In genomic region chr2:58239243-58239642, GRCh38 we compare ENCODE assay signal across 12 cellular contexts. TPM values are rescaled to one million over a fixed set of nuclear protein-coding genes. Genes with fewer than 3 reads are reported as not detected.
A peak's percentile ranks its signal among the peaks of the same experiment; 100 is the strongest.
DNase-seq lines count a peak whose midpoint lies in the region; ATAC-seq, FAIRE-seq and TF ChIP-seq lines count a peak whose summit lies in the region.
"Had no signal": no experiment of that assay in that cellular context is flagged by ENCODE, and none has a peak within 500 bp of the region (broad histone marks: within the 10 kb centered on the region; RNA-seq: fewer than 3 reads in every experiment).

No MANE protein-coding gene starts in this region.

- H3K27ac Mint-ChIP-seq in astrocyte (ENCODE audit: unreplicated experiment) = no peak overlapping the region
- H3K27ac Mint-ChIP-seq in neural progenitor cell = no peak overlapping the region

- H3K4me2 ChIP-seq in Karpas-422 (ENCODE audit: low read depth, low read length, poor library complexity, severe bottlenecking) (peak overlapping the region; percentile 95), astrocyte (ENCODE audit: low read length) (peak overlapping the region; percentile 15), neural progenitor cell (peak overlapping the region; percentile 96)

- H3K9me3 Mint-ChIP-seq in astrocyte (ENCODE audit: unreplicated experiment) (no peaks in the 10 kb centered on the region), neural progenitor cell (peaks cover 30% of the 10 kb centered on the region)

- H3K4me3 Mint-ChIP-seq in astrocyte (ENCODE audit: unreplicated experiment) = no peak overlapping the region
- peak overlapping the region; percentile 74 for H3K4me3 Mint-ChIP-seq in neural progenitor cell

- H3K9me2 ChIP-seq in Karpas-422 (replicated peaks; ENCODE audit: insufficient read depth, low read length) = no peaks in the 10 kb centered on the region

- H3K9ac ChIP-seq in Karpas-422 (ENCODE audit: low read length) = peak overlapping the region; percentile 94
- no peak overlapping the region for H3K9ac ChIP-seq in astrocyte (ENCODE audit: low read length)
- H3K9ac ChIP-seq in neural progenitor cell = no peak overlapping the region

- H3K27me3 ChIP-seq in GM06990 (replicated peaks; ENCODE audit: control insufficient read depth, insufficient read depth, low read length) (no peaks in the 10 kb centered on the region), Karpas-422 (ENCODE audit: low read length) (no peaks in the 10 kb centered on the region), astrocyte (ENCODE audit: insufficient read depth, low read length) (no peaks in the 10 kb centered on the region), neural progenitor cell (no peaks in the 10 kb centered on the region)
- H3K27me3 ChIP-seq: neutrophil had no signal

- FAIRE-seq in astrocyte (lab: Jason Lieb, UNC) = no peak

- no peak for DNase-seq in GM06990 (ENCODE audit: extremely low read depth, insufficient read length)
- DNase-seq in Karpas-422 = no peak
- no peak for DNase-seq in astrocyte (ENCODE audit: low read depth)
- no peak for DNase-seq in neural progenitor cell (ENCODE audit: low spot score)
- no peak for DNase-seq in DMS53 (lab: John Stamatoyannopoulos, UW)
- no peak for DNase-seq in retina
- DNase-seq: effector memory CD4-positive, alpha-beta T cell; NCI-H524 had no signal

- H2AFZ ChIP-seq in Karpas-422 (ENCODE audit: low read length) = no peak overlapping the region
- H2AFZ ChIP-seq in astrocyte (ENCODE audit: low read depth, low read length) = no peak overlapping the region
- no peak overlapping the region for H2AFZ ChIP-seq in neural progenitor cell (replicated peaks)

- H3K27ac ChIP-seq in Karpas-422 (ENCODE audit: low read length) = 0 out of 2 replicates have a peak overlapping the region, but pooled peaks have one; percentile 85
- no peak overlapping the region for H3K27ac ChIP-seq in astrocyte (ENCODE audit: low read depth, low read length)
- H3K27ac ChIP-seq in neural progenitor cell = no peak overlapping the region
- H3K27ac ChIP-seq: neutrophil had no signal

- no peaks in the 10 kb centered on the region for H3K36me3 Mint-ChIP-seq in astrocyte (ENCODE audit: low read depth, unreplicated experiment)
- peaks cover 19% of the 10 kb centered on the region for H3K36me3 Mint-ChIP-seq in neural progenitor cell

- no peaks in the 10 kb centered on the region for H3K36me3 ChIP-seq in GM06990 (ENCODE audit: control insufficient read depth, insufficient read depth, low read length)
- H3K36me3 ChIP-seq in Karpas-422 (ENCODE audit: insufficient read depth, low read length) = no peaks in the 10 kb centered on the region
- no peaks in the 10 kb centered on the region for H3K36me3 ChIP-seq in astrocyte (ENCODE audit: insufficient read depth, low read length)
- no peaks in the 10 kb centered on the region for H3K36me3 ChIP-seq in neural progenitor cell
- H3K36me3 ChIP-seq: neutrophil had no signal

- no peak for ATAC-seq in HG03565 (IDR thresholded peaks at IDR 0.05; ENCODE audit: unreplicated experiment)
- ATAC-seq: left lobe of liver, Right ventricle myocardium inferior had no signal

- H3K79me2 ChIP-seq in Karpas-422 (ENCODE audit: low read length) = peaks cover 73% of the 10 kb centered on the region
- H3K79me2 ChIP-seq in astrocyte (ENCODE audit: insufficient read depth, low read length) = peaks cover 66% of the 10 kb centered on the region
- peaks cover 65% of the 10 kb centered on the region for H3K79me2 ChIP-seq in neural progenitor cell (ENCODE audit: low read depth)

- H3K4me1 Mint-ChIP-seq in astrocyte (ENCODE audit: low read depth, unreplicated experiment) (peaks cover 4% of the 10 kb centered on the region), neural progenitor cell (peaks cover 20% of the 10 kb centered on the region)

- H3K4me1 ChIP-seq in Karpas-422 (ENCODE audit: low read length) (peaks cover 64% of the 10 kb centered on the region), astrocyte (ENCODE audit: insufficient read depth, low read length) (no peaks in the 10 kb centered on the region), neural progenitor cell (peaks cover 30% of the 10 kb centered on the region)

- H3K9me3 ChIP-seq in Karpas-422 (ENCODE audit: low read length) (no peaks in the 10 kb centered on the region), astrocyte (ENCODE audit: insufficient read depth, low read depth, low read length) (no peaks in the 10 kb centered on the region), neural progenitor cell (ENCODE audit: low read depth) (no peaks in the 10 kb centered on the region)
- H3K9me3 ChIP-seq: neutrophil had no signal

- TF ChIP-seq CTCF in GM06990 (IDR thresholded peaks at IDR 0.05; ENCODE audit: insufficient read depth, low read length, poor library complexity, severe bottlenecking) (no peak), astrocyte (IDR thresholded peaks at IDR 0.05; ENCODE audit: insufficient read depth, low read depth, low read length) (no peak), neural progenitor cell (IDR thresholded peaks at IDR 0.05) (no peak)

- H3K27me3 Mint-ChIP-seq in astrocyte (ENCODE audit: low read depth, unreplicated experiment) = no peaks in the 10 kb centered on the region
- peaks cover 2% of the 10 kb centered on the region for H3K27me3 Mint-ChIP-seq in neural progenitor cell (ENCODE audit: insufficient read depth, low read depth)

- peak overlapping the region; percentile 95 for H3K4me3 ChIP-seq in GM06990 (replicated peaks; ENCODE audit: low read depth, low read length)
- peak overlapping the region; percentile 89 for H3K4me3 ChIP-seq in Karpas-422 (ENCODE audit: low read length)
- H3K4me3 ChIP-seq in astrocyte (ENCODE audit: insufficient read depth, low read depth, low read length) = no peak overlapping the region
- peak overlapping the region; percentile 90 for H3K4me3 ChIP-seq in neural progenitor cell

- peaks cover 14% of the 10 kb centered on the region for H3F3A ChIP-seq in neural progenitor cell (ENCODE audit: low read depth)

- H4K20me1 ChIP-seq in Karpas-422 (ENCODE audit: insufficient read depth, low read depth, low read length) (no peaks in the 10 kb centered on the region), astrocyte (ENCODE audit: insufficient read depth, low read length) (peaks cover 6% of the 10 kb centered on the region), neural progenitor cell (ENCODE audit: low read depth) (peaks cover 6% of the 10 kb centered on the region)

RNA-seq across cellular contexts. Expression of gene FANCL, which starts 1.9 kb away (rescaled TPM):
- total RNA-seq in Karpas-422 (2014; rRNA removed; shearing (Covaris generic); ENCODE audit: low replicate concordance) = 55.3 and 95.8 TPM in 2 replicates
- total RNA-seq in astrocyte (10.7 and 13.8 TPM in 2 replicates), neural progenitor cell (ENCODE audit: low replicate concordance) (112 and 189 TPM in 2 replicates)

Comparison
In these comparisons a context has a peak if more than half of its experiments do, and no peak if none do; other contexts are left out.
1. H3K4me2 ChIP-seq: peak in every context shown above with its lines; median percentile 96 in neural progenitor cell; 95 in Karpas-422; 15 in astrocyte.